Comparison of ENCODE assay signal across 21 cellular contexts in the genomic region with DNA sequence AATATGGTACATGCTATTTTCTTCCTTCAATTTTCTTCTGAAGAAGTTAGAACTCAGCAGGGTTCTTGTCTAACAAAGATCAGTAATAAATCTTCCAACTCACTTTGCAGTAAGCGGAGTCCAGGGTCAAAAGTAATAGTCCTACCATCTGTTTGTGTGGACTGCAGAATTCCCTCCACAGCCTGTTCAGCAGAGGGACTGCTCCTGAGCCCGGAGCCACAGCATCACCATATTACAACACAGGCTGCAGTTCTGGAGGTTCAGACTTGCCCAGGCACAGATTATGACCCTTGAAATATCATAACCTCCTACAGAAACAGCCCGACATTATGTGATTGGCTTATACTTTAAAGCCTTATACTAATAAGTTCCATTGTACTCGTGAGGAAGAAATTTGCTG.
"Had no signal": no experiment of that assay in that cellular context is flagged by ENCODE, and none has a peak within 500 bp of the region (broad histone marks: within the 10 kb centered on the region; RNA-seq: fewer than 3 reads in every experiment).

No MANE protein-coding gene starts in this region.

- H2AFZ ChIP-seq: neural progenitor cell had no signal

- H3K27ac Mint-ChIP-seq: dendritic cell treated with granulocyte-macrophage colony-stimulating factor and Interleukin-4, amounts not matched to agents 40 ng/mL and 50 ng/mL, for 4 days; effector memory CD8-positive, alpha-beta T cell; mesothelial cell of epicardium; natural killer cell; neural progenitor cell; progenitor cell of endocrine pancreas had no signal

- H3K4me2 ChIP-seq: neural progenitor cell, smooth muscle cell had no signal

- H3K36me3 ChIP-seq: heart right ventricle, neural progenitor cell, pancreas, thyroid gland, vagina had no signal

- DNase-seq: effector memory CD8-positive, alpha-beta T cell; heart right ventricle; hypothalamus; kidney glomerular epithelial cell; natural killer cell; nucleus accumbens; pancreas; right cardiac atrium; stimulated activated CD4-positive, alpha-beta T cell treated with anti-CD3 and anti-CD28 coated beads, Interleukin-2, amount 100 ng/mL, for 48 hours; stimulated activated naive CD8-positive, alpha-beta T cell treated with anti-CD3 and anti-CD28 coated beads, Interleukin-15, Interleukin-2, amounts not matched to agents 100 U/mL and 50 U/mL, for 24 hours; thyroid gland; upper lobe of right lung had no signal

- H3K27me3 Mint-ChIP-seq: progenitor cell of endocrine pancreas had no signal

- H3K27me3 ChIP-seq: neural progenitor cell, pancreas, suprapubic skin, thyroid gland, upper lobe of right lung, vagina had no signal

- H3K4me1 Mint-ChIP-seq: natural killer cell had no signal

- FAIRE-seq: frontal cortex, islet of Langerhans, pancreas had no signal

- H3K4me3 ChIP-seq: heart right ventricle, neural progenitor cell, pancreas, smooth muscle cell, suprapubic skin, thyroid gland, upper lobe of right lung, vagina had no signal

- H3K4me3 Mint-ChIP-seq: dendritic cell treated with granulocyte-macrophage colony-stimulating factor and Interleukin-4, amounts not matched to agents 40 ng/mL and 50 ng/mL, for 4 days; effector memory CD8-positive, alpha-beta T cell; mesothelial cell of epicardium; natural killer cell; neural progenitor cell had no signal

- H3K4me1 ChIP-seq: upper lobe of right lung had no signal

- H3K36me3 Mint-ChIP-seq: mesothelial cell of epicardium, natural killer cell had no signal

- H3K9me3 Mint-ChIP-seq: dendritic cell treated with granulocyte-macrophage colony-stimulating factor and Interleukin-4, amounts not matched to agents 40 ng/mL and 50 ng/mL, for 4 days; effector memory CD8-positive, alpha-beta T cell; mesothelial cell of epicardium; natural killer cell; neural progenitor cell had no signal

- H3K27ac ChIP-seq: heart right ventricle, neural progenitor cell, pancreas, suprapubic skin, upper lobe of right lung, vagina had no signal

- H3K9me3 ChIP-seq: heart right ventricle, pancreas, suprapubic skin, thyroid gland, upper lobe of right lung, vagina had no signal

- H3K9ac ChIP-seq: neural progenitor cell had no signal
